In the genomic region with DNA sequence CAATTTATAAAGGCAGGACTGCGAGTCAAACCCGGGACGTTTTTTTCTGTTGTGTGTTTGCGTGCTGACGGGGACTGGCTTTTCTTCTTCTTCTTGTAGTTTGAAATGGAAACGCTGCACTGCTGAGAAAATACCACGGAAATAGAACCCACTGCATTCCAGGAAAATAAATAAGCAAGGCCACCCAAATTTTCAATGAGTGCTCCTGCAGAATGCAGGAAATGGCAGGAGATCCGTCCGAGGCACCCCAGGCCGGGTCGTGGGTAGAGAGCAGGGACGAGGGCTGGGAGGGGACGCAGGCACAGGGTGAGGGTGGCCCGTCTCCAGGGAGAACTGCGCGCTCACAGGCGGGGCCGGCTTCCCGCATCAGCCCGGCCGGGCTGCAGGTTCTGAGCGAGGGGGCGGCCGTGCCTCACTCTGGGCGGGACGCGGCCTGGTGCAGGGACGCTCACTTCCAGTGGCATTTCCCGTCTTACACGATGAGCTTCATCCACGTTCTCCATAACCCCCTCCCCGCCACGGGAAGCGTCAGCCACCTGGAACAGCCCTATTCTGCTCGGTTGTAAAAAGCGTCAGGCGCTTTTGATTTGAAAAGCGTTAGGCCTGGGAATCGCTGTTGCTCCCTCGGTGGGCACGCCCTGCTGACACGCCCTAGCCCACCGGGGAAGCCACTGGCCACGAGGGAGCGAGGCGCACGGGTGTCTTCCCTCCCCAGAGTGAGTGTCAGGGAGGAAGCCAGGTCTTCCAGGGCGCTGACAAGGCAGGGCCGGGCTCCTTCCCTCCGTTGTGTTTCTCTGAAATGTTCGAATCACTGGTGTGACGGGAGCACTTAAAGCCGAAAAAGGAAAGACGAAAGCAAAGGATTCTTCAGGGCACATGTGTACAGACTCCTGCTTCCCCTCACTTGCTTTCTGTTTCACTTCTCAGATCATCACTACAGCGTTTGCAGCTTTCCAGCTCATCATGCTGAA, we compare ENCODE assay signal across 1 cellular context.
TF ChIP-seq lines count a peak whose summit lies in the region.

No MANE protein-coding gene starts in this region.

TF ChIP-seq in HepG2, 621 proteins besides CTCF, POLR2A, EP300 and RAD21 (continued from another document and continues in another):
- TF ChIP-seq, protein P1, sequence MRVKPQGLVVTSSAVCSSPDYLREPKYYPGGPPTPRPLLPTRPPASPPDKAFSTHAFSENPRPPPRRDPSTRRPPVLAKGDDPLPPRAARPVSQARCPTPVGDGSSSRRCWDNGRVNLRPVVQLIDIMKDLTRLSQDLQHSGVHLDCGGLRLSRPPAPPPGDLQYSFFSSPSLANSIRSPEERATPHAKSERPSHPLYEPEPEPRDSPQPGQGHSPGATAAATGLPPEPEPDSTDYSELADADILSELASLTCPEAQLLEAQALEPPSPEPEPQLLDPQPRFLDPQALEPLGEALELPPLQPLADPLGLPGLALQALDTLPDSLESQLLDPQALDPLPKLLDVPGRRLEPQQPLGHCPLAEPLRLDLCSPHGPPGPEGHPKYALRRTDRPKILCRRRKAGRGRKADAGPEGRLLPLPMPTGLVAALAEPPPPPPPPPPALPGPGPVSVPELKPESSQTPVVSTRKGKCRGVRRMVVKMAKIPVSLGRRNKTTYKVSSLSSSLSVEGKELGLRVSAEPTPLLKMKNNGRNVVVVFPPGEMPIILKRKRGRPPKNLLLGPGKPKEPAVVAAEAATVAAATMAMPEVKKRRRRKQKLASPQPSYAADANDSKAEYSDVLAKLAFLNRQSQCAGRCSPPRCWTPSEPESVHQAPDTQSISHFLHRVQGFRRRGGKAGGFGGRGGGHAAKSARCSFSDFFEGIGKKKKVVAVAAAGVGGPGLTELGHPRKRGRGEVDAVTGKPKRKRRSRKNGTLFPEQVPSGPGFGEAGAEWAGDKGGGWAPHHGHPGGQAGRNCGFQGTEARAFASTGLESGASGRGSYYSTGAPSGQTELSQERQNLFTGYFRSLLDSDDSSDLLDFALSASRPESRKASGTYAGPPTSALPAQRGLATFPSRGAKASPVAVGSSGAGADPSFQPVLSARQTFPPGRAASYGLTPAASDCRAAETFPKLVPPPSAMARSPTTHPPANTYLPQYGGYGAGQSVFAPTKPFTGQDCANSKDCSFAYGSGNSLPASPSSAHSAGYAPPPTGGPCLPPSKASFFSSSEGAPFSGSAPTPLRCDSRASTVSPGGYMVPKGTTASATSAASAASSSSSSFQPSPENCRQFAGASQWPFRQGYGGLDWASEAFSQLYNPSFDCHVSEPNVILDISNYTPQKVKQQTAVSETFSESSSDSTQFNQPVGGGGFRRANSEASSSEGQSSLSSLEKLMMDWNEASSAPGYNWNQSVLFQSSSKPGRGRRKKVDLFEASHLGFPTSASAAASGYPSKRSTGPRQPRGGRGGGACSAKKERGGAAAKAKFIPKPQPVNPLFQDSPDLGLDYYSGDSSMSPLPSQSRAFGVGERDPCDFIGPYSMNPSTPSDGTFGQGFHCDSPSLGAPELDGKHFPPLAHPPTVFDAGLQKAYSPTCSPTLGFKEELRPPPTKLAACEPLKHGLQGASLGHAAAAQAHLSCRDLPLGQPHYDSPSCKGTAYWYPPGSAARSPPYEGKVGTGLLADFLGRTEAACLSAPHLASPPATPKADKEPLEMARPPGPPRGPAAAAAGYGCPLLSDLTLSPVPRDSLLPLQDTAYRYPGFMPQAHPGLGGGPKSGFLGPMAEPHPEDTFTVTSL (CRISPR knock-in tag; IDR thresholded peaks at IDR 0.05; ENCODE audit: borderline replicate concordance): no peak
- TF ChIP-seq ZNF737 (CRISPR knock-in tag; IDR thresholded peaks at IDR 0.05; ENCODE audit: borderline replicate concordance) (no peak), SETDB1 (CRISPR knock-in tag; IDR thresholded peaks at IDR 0.05; ENCODE audit: borderline replicate concordance) (no peak), CAMTA2 (CRISPR knock-in tag; IDR thresholded peaks at IDR 0.05; ENCODE audit: borderline replicate concordance) (no peak), REPIN1 (CRISPR knock-in tag; IDR thresholded peaks at IDR 0.05; ENCODE audit: borderline replicate concordance, low read depth) (no peak), ZNF777 (CRISPR knock-in tag; IDR thresholded peaks at IDR 0.05) (peak; percentile 63; the same call in 1 of the 2 replicates), ZNF354B (CRISPR knock-in tag; IDR thresholded peaks at IDR 0.05) (no peak), CBX1 (IDR thresholded peaks at IDR 0.05; ENCODE audit: low read depth) (no peak), NFE2L2 (IDR thresholded peaks at IDR 0.05; ENCODE audit: low read length) (no peak), HNRNPK (IDR thresholded peaks at IDR 0.05; ENCODE audit: low read depth, low read length, poor library complexity, severe bottlenecking) (no peak), ZNF558 (CRISPR knock-in tag; IDR thresholded peaks at IDR 0.05; ENCODE audit: borderline replicate concordance) (no peak), BORCS8-MEF2B (CRISPR knock-in tag; IDR thresholded peaks at IDR 0.05) (no peak), ZFP36L1 (CRISPR knock-in tag; IDR thresholded peaks at IDR 0.05) (no peak), ZFX (CRISPR knock-in tag; IDR thresholded peaks at IDR 0.05; ENCODE audit: low read depth) (peak; percentile 51; the same call in 1 of the 2 replicates), SRY (CRISPR knock-in tag; IDR thresholded peaks at IDR 0.05) (no peak), KDM3A (CRISPR knock-in tag; IDR thresholded peaks at IDR 0.05; ENCODE audit: low read depth) (no peak), ZNF441 (CRISPR knock-in tag; IDR thresholded peaks at IDR 0.05; ENCODE audit: borderline replicate concordance) (no peak), MAFK (conservative IDR thresholded peaks at IDR 0.05 in 1 of 2, IDR thresholded peaks at IDR 0.05 in 1 of 2; ENCODE audit: low read length in 2 of 2) (no peak), ZBTB20 (CRISPR knock-in tag; IDR thresholded peaks at IDR 0.05; ENCODE audit: borderline replicate concordance, low read depth) (no peak)
- TF ChIP-seq, protein P2, sequence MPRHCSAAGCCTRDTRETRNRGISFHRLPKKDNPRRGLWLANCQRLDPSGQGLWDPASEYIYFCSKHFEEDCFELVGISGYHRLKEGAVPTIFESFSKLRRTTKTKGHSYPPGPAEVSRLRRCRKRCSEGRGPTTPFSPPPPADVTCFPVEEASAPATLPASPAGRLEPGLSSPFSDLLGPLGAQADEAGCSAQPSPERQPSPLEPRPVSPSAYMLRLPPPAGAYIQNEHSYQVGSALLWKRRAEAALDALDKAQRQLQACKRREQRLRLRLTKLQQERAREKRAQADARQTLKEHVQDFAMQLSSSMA (CRISPR knock-in tag; IDR thresholded peaks at IDR 0.05): no peak
- TF ChIP-seq, protein P3, sequence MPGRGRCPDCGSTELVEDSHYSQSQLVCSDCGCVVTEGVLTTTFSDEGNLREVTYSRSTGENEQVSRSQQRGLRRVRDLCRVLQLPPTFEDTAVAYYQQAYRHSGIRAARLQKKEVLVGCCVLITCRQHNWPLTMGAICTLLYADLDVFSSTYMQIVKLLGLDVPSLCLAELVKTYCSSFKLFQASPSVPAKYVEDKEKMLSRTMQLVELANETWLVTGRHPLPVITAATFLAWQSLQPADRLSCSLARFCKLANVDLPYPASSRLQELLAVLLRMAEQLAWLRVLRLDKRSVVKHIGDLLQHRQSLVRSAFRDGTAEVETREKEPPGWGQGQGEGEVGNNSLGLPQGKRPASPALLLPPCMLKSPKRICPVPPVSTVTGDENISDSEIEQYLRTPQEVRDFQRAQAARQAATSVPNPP (CRISPR knock-in tag; IDR thresholded peaks at IDR 0.05): no peak
- TF ChIP-seq, protein P4, sequence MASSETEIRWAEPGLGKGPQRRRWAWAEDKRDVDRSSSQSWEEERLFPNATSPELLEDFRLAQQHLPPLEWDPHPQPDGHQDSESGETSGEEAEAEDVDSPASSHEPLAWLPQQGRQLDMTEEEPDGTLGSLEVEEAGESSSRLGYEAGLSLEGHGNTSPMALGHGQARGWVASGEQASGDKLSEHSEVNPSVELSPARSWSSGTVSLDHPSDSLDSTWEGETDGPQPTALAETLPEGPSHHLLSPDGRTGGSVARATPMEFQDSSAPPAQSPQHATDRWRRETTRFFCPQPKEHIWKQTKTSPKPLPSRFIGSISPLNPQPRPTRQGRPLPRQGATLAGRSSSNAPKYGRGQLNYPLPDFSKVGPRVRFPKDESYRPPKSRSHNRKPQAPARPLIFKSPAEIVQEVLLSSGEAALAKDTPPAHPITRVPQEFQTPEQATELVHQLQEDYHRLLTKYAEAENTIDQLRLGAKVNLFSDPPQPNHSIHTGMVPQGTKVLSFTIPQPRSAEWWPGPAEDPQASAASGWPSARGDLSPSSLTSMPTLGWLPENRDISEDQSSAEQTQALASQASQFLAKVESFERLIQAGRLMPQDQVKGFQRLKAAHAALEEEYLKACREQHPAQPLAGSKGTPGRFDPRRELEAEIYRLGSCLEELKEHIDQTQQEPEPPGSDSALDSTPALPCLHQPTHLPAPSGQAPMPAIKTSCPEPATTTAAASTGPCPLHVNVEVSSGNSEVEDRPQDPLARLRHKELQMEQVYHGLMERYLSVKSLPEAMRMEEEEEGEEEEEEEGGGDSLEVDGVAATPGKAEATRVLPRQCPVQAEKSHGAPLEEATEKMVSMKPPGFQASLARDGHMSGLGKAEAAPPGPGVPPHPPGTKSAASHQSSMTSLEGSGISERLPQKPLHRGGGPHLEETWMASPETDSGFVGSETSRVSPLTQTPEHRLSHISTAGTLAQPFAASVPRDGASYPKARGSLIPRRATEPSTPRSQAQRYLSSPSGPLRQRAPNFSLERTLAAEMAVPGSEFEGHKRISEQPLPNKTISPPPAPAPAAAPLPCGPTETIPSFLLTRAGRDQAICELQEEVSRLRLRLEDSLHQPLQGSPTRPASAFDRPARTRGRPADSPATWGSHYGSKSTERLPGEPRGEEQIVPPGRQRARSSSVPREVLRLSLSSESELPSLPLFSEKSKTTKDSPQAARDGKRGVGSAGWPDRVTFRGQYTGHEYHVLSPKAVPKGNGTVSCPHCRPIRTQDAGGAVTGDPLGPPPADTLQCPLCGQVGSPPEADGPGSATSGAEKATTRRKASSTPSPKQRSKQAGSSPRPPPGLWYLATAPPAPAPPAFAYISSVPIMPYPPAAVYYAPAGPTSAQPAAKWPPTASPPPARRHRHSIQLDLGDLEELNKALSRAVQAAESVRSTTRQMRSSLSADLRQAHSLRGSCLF (CRISPR knock-in tag; IDR thresholded peaks at IDR 0.05; ENCODE audit: borderline replicate concordance): no peak
- TF ChIP-seq, protein P5, sequence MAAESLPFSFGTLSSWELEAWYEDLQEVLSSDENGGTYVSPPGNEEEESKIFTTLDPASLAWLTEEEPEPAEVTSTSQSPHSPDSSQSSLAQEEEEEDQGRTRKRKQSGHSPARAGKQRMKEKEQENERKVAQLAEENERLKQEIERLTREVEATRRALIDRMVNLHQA (CRISPR knock-in tag; IDR thresholded peaks at IDR 0.05): no peak
- TF ChIP-seq, protein P6, sequence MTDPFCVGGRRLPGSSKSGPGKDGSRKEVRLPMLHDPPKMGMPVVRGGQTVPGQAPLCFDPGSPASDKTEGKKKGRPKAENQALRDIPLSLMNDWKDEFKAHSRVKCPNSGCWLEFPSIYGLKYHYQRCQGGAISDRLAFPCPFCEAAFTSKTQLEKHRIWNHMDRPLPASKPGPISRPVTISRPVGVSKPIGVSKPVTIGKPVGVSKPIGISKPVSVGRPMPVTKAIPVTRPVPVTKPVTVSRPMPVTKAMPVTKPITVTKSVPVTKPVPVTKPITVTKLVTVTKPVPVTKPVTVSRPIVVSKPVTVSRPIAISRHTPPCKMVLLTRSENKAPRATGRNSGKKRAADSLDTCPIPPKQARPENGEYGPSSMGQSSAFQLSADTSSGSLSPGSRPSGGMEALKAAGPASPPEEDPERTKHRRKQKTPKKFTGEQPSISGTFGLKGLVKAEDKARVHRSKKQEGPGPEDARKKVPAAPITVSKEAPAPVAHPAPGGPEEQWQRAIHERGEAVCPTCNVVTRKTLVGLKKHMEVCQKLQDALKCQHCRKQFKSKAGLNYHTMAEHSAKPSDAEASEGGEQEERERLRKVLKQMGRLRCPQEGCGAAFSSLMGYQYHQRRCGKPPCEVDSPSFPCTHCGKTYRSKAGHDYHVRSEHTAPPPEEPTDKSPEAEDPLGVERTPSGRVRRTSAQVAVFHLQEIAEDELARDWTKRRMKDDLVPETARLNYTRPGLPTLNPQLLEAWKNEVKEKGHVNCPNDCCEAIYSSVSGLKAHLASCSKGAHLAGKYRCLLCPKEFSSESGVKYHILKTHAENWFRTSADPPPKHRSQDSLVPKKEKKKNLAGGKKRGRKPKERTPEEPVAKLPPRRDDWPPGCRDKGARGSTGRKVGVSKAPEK (CRISPR knock-in tag; IDR thresholded peaks at IDR 0.05; ENCODE audit: borderline replicate concordance): peak; percentile 61; the same call in 1 of the 2 replicates
- TF ChIP-seq, protein P7, sequence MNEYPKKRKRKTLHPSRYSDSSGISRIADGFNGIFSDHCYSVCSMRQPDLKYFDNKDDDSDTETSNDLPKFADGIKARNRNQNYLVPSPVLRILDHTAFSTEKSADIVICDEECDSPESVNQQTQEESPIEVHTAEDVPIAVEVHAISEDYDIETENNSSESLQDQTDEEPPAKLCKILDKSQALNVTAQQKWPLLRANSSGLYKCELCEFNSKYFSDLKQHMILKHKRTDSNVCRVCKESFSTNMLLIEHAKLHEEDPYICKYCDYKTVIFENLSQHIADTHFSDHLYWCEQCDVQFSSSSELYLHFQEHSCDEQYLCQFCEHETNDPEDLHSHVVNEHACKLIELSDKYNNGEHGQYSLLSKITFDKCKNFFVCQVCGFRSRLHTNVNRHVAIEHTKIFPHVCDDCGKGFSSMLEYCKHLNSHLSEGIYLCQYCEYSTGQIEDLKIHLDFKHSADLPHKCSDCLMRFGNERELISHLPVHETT (CRISPR knock-in tag; conservative IDR thresholded peaks at IDR 0.05): no peak
- TF ChIP-seq, protein P8, sequence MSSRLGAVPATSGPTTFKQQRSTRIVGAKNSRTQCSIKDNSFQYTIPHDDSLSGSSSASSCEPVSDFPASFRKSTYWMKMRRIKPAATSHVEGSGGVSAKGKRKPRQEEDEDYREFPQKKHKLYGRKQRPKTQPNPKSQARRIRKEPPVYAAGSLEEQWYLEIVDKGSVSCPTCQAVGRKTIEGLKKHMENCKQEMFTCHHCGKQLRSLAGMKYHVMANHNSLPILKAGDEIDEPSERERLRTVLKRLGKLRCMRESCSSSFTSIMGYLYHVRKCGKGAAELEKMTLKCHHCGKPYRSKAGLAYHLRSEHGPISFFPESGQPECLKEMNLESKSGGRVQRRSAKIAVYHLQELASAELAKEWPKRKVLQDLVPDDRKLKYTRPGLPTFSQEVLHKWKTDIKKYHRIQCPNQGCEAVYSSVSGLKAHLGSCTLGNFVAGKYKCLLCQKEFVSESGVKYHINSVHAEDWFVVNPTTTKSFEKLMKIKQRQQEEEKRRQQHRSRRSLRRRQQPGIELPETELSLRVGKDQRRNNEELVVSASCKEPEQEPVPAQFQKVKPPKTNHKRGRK (CRISPR knock-in tag; IDR thresholded peaks at IDR 0.05): no peak
- TF ChIP-seq, protein P9, sequence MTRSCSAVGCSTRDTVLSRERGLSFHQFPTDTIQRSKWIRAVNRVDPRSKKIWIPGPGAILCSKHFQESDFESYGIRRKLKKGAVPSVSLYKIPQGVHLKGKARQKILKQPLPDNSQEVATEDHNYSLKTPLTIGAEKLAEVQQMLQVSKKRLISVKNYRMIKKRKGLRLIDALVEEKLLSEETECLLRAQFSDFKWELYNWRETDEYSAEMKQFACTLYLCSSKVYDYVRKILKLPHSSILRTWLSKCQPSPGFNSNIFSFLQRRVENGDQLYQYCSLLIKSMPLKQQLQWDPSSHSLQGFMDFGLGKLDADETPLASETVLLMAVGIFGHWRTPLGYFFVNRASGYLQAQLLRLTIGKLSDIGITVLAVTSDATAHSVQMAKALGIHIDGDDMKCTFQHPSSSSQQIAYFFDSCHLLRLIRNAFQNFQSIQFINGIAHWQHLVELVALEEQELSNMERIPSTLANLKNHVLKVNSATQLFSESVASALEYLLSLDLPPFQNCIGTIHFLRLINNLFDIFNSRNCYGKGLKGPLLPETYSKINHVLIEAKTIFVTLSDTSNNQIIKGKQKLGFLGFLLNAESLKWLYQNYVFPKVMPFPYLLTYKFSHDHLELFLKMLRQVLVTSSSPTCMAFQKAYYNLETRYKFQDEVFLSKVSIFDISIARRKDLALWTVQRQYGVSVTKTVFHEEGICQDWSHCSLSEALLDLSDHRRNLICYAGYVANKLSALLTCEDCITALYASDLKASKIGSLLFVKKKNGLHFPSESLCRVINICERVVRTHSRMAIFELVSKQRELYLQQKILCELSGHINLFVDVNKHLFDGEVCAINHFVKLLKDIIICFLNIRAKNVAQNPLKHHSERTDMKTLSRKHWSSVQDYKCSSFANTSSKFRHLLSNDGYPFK (CRISPR knock-in tag; IDR thresholded peaks at IDR 0.05; ENCODE audit: borderline replicate concordance): peak; percentile 66; the same call in 1 of the 2 replicates
